In genomic region chr19:45166723-45167252, GRCh38 we compare ENCODE assay signal across 21 cellular contexts. TPM values are rescaled to one million over a fixed set of nuclear protein-coding genes. Genes with fewer than 3 reads are reported as not detected.
A peak's percentile ranks its signal among the peaks of the same experiment; 100 is the strongest.
DNase-seq lines count a peak whose midpoint lies in the region; TF ChIP-seq lines count a peak whose summit lies in the region.
"Had no signal": no experiment of that assay in that cellular context is flagged by ENCODE, and none has a peak within 500 bp of the region (broad histone marks: within the 10 kb centered on the region; RNA-seq: fewer than 3 reads in every experiment).

No MANE protein-coding gene starts in this region.

- peaks cover 36% of the 10 kb centered on the region for H3K4me1 Mint-ChIP-seq in activated CD4-positive, alpha-beta memory T cell treated with anti-CD3 and anti-CD28 coated beads for 36 hours (ENCODE audit: low read depth)

- POLR2A ChIA-PET in activated CD4-positive, alpha-beta memory T cell treated with anti-CD3 and anti-CD28 coated beads for 36 hours (lab: Charles Lee) = interaction anchor here (2.6 kb wide), 1 partner anchor 11 kb away, joined by 10 read pairs; the partner anchor contains the start of genes BLOC1S3 and TRAPPC6A

- no peak for TF ChIP-seq EP300 in stomach (IDR thresholded peaks at IDR 0.05)

- H3K27me3 ChIP-seq in H7 (ENCODE audit: control insufficient read depth, insufficient read depth, low read length) (no peaks in the 10 kb centered on the region), stomach (peaks cover 0 to 9% (median 2%) of the 10 kb centered on the region in 3 donors)
- H3K27me3 ChIP-seq: colonic mucosa had no signal

- no peaks in the 10 kb centered on the region for H3K27me3 Mint-ChIP-seq in activated CD4-positive, alpha-beta memory T cell treated with anti-CD3 and anti-CD28 coated beads for 36 hours
- H3K27me3 Mint-ChIP-seq: CD8-positive, alpha-beta memory T cell; naive thymus-derived CD4-positive, alpha-beta T cell had no signal

- H3K36me3 ChIP-seq in H7 (replicated peaks; ENCODE audit: control insufficient read depth, insufficient read depth, low read length) (no peaks in the 10 kb centered on the region), stomach (peaks cover 0 to 6% (median 2%) of the 10 kb centered on the region in 4 donors)
- H3K36me3 ChIP-seq: colonic mucosa, sigmoid colon had no signal

- TF ChIP-seq CTCF in stomach (IDR thresholded peaks at IDR 0.05) = no peak

- H3K36me3 Mint-ChIP-seq in activated CD4-positive, alpha-beta memory T cell treated with anti-CD3 and anti-CD28 coated beads for 36 hours = no peaks in the 10 kb centered on the region

- DNase-seq in NCI-H1417 (lab: John Stamatoyannopoulos, UW) = peak; percentile 64 to 83 (median 77)
- DNase-seq in NCI-H1417 treated with DMSO at 0.1 percent for 48 hours (lab: John Stamatoyannopoulos, UW) = no peak
- DNase-seq in H7 = peak; percentile 83
- DNase-seq in activated CD4-positive, alpha-beta memory T cell treated with anti-CD3 and anti-CD28 coated beads for 36 hours = no peak
- DNase-seq in lung microvascular endothelial cell (ENCODE audit: low read depth in 2 of 2) = peak; percentile 14 to 50
- no peak for DNase-seq in stomach
- no peak for DNase-seq in superior temporal gyrus (ENCODE audit: extremely low spot score)
- DNase-seq in NK-92 (lab: John Stamatoyannopoulos, UW; ENCODE audit: unreplicated experiment) = no peak
- DNase-seq: 8988T; activated CD4-positive, CD25-positive, alpha-beta regulatory T cell; activated T-cell treated with anti-CD3 and anti-CD28 coated beads for 4 hours; amygdala; CD8-positive, alpha-beta memory T cell; colonic mucosa; GDM1; head of caudate nucleus; left colon; NCI-H345; sigmoid colon; stimulated activated CD4-positive, alpha-beta T cell treated with anti-CD3 and anti-CD28 coated beads, Interleukin-4, amount 100 ng/mL, for 24 hours had no signal

- H3K4me3 Mint-ChIP-seq in activated CD4-positive, alpha-beta memory T cell treated with anti-CD3 and anti-CD28 coated beads for 36 hours = no peak overlapping the region
- H3K4me3 Mint-ChIP-seq: CD8-positive, alpha-beta memory T cell had no signal

- H3K4me1 ChIP-seq in stomach = peaks cover 2 to 44% (median 28%) of the 10 kb centered on the region in 4 donors

- intact Hi-C loops in activated CD4-positive, alpha-beta memory T cell treated with anti-CD3 and anti-CD28 coated beads for 36 hours (cut with micrococcal nuclease) = no loop called here
- intact Hi-C loops in stomach (cut with DNase I; ENCODE audit: low total_unique reads) = no loop called here

- no peaks in the 10 kb centered on the region for H3K9me3 ChIP-seq in stomach
- H3K9me3 ChIP-seq: colonic mucosa, sigmoid colon had no signal

- CTCF ChIA-PET in activated CD4-positive, alpha-beta memory T cell treated with anti-CD3 and anti-CD28 coated beads for 36 hours (lab: Charles Lee) = interaction anchor here (1.2 kb wide), 1 partner anchor 172 kb away, joined by 3 read pairs; no protein-coding TSS in a partner anchor

- H3K27ac Mint-ChIP-seq in activated CD4-positive, alpha-beta memory T cell treated with anti-CD3 and anti-CD28 coated beads for 36 hours = peak overlapping the region; percentile 33

- H3K27ac ChIP-seq in stomach = no peak overlapping the region
- H3K27ac ChIP-seq: colonic mucosa, sigmoid colon had no signal

- TF ChIP-seq POLR2A in stomach (IDR thresholded peaks at IDR 0.05) = no peak

- 69 to 83% (median 73%) methylated on average over 13 to 14 of the region's 14 CpGs for WGBS in stomach, 5 donors

- H3K4me3 ChIP-seq in H7 (ENCODE audit: insufficient read depth, low read depth, low read length) (no peak overlapping the region), stomach (no peak overlapping the region)
- H3K4me3 ChIP-seq: colonic mucosa, sigmoid colon had no signal

- no peaks in the 10 kb centered on the region for H3K9me3 Mint-ChIP-seq in activated CD4-positive, alpha-beta memory T cell treated with anti-CD3 and anti-CD28 coated beads for 36 hours
- H3K9me3 Mint-ChIP-seq: CD8-positive, alpha-beta memory T cell; naive thymus-derived CD4-positive, alpha-beta T cell had no signal

RNA-seq across cellular contexts. Expression of gene NKPD1, which starts 6.0 kb away (rescaled TPM):
- total RNA-seq in H7 (2014; rRNA removed; shearing (Covaris generic)) = 0.24 and 0.70 TPM in 2 replicates
- under 1 TPM; 0.10 to 0.22 TPM for total RNA-seq in activated CD4-positive, alpha-beta memory T cell treated with anti-CD3 and anti-CD28 coated beads for 36 hours
- total RNA-seq in lung microvascular endothelial cell (0.20 and 0.22 TPM in 2 replicates), stomach (not detected)
- polyA plus RNA-seq in stomach = under 1 TPM in 1 of 3 donors, not detected in 2; 0.20 TPM

RNA-seq across cellular contexts. Expression of gene TRAPPC6A, which starts 11.2 kb away (rescaled TPM):
- 39.3 and 47.4 TPM in 2 replicates for total RNA-seq in H7 (2014; rRNA removed; shearing (Covaris generic))
- 10 to 100 TPM; 35.1 to 39.9 TPM for total RNA-seq in activated CD4-positive, alpha-beta memory T cell treated with anti-CD3 and anti-CD28 coated beads for 36 hours
- total RNA-seq in lung microvascular endothelial cell (22.9 and 36.1 TPM in 2 replicates), stomach (10 to 100 TPM in 3 of 5 donors, 1 to 10 TPM in 1, not detected in 1; 8.7 to 40.7 (median 27.8) TPM)
- polyA plus RNA-seq in stomach = 10 to 100 TPM; 53.5 to 59.4 (median 58.1) TPM

RNA-seq across cellular contexts. Expression of gene BLOC1S3, which starts 11.8 kb away (rescaled TPM):
- total RNA-seq in H7 (2014; rRNA removed; shearing (Covaris generic)) = 3.4 and 4.3 TPM in 2 replicates
- total RNA-seq in activated CD4-positive, alpha-beta memory T cell treated with anti-CD3 and anti-CD28 coated beads for 36 hours = 10 to 100 TPM; 10.4 to 11.8 TPM
- 2.0 and 3.8 TPM in 2 replicates for total RNA-seq in lung microvascular endothelial cell
- 10 to 100 TPM in 2 of 5 donors, 1 to 10 TPM in 3; 3.1 to 71.0 (median 8.3) TPM for total RNA-seq in stomach
- 1 to 10 TPM; 3.5 to 7.5 (median 4.3) TPM for polyA plus RNA-seq in stomach

Comparison
In these comparisons a context has a peak if more than half of its experiments do, and no peak if none do; other contexts are left out.
1. DNase-seq: peak in NCI-H1417 (3 of 3), H7 (single experiment) and lung microvascular endothelial cell (2 of 2); none in NCI-H1417 treated with DMSO at 0.1 percent for 48 hours (single experiment), activated CD4-positive, alpha-beta memory T cell treated with anti-CD3 and anti-CD28 coated beads for 36 hours (single experiment), stomach (single experiment), superior temporal gyrus (single experiment) and NK-92 (single experiment).